38 cellular contexts compared by ENCODE assay signal in the genomic region with DNA sequence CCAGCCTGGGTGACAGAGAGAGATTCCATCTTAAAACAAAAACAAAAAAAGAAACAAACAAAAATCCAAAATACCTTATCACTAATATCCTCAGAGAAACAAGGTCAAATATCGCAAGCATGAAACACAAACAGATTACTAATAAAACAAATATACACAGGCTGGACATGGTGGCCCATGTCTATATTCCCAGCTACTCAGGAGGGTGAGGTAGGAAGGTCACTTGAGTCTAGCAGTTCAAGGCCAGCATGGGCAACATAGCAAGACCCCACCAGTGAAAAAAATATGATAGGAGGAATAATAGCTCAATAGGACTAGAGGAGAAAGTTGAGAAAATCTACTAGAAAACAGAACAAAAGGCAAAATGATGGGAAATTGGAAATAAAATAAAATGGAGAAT. TPM values are rescaled to one million over a fixed set of nuclear protein-coding genes. Genes with fewer than 3 reads are reported as not detected.
"Had no signal": no experiment of that assay in that cellular context is flagged by ENCODE, and none has a peak within 500 bp of the region (broad histone marks: within the 10 kb centered on the region; RNA-seq: fewer than 3 reads in every experiment).

No MANE protein-coding gene starts in this region.

- H3K4me3 Mint-ChIP-seq: activated CD4-positive, alpha-beta memory T cell treated with anti-CD3 and anti-CD28 coated beads for 36 hours; activated CD4-positive, alpha-beta T cell treated with anti-CD3 and anti-CD28 coated beads for 36 hours; activated CD4-positive, alpha-beta T cell treated with anti-CD3 and anti-CD28 coated beads, Interleukin-2, amount 10 ng/mL, durations not matched to agents 24 days and 14 days; activated CD8-positive, alpha-beta memory T cell treated with anti-CD3 and anti-CD28 coated beads, Interleukin-2, amount 10 ng/mL, durations not matched to agents 7 days and 5 days; activated CD8-positive, alpha-beta T cell treated with anti-CD3 and anti-CD28 coated beads, Interleukin-2, amount 10 ng/mL, durations not matched to agents 7 days and 5 days; activated naive CD8-positive, alpha-beta T cell treated with anti-CD3 and anti-CD28 coated beads for 36 hours; activated naive CD8-positive, alpha-beta T cell treated with anti-CD3 and anti-CD28 coated beads, Interleukin-2, amount 50 U/mL, for 24 hours; T-helper 2 cell treated with Interferon-gamma antibody and Interleukin-4, amounts not matched to agents 5 μg/mL and 100 μg/mL, for 36 hours had no signal

- H3K36me3 Mint-ChIP-seq: activated CD4-positive, alpha-beta memory T cell treated with anti-CD3 and anti-CD28 coated beads for 36 hours; activated CD8-positive, alpha-beta memory T cell treated with anti-CD3 and anti-CD28 coated beads, Interleukin-2, amount 10 ng/mL, durations not matched to agents 7 days and 5 days; activated naive CD8-positive, alpha-beta T cell treated with anti-CD3 and anti-CD28 coated beads for 36 hours had no signal

- DNase-seq: activated CD4-positive, alpha-beta memory T cell treated with anti-CD3 and anti-CD28 coated beads for 36 hours; activated CD4-positive, alpha-beta T cell treated with anti-CD3 and anti-CD28 coated beads for 36 hours; activated CD4-positive, alpha-beta T cell treated with anti-CD3 and anti-CD28 coated beads, Interleukin-2, amount 10 ng/mL, durations not matched to agents 24 days and 14 days; activated CD4-positive, CD25-positive, alpha-beta regulatory T cell; activated CD4-positive, CD25-positive, alpha-beta regulatory T cell treated with anti-CD3 and anti-CD28 coated beads, Interleukin-2, amount 50 U/mL, for 72 hours; activated CD8-positive, alpha-beta memory T cell treated with anti-CD3 and anti-CD28 coated beads, Interleukin-2, amount 10 ng/mL, durations not matched to agents 7 days and 5 days; activated CD8-positive, alpha-beta memory T cell treated with anti-CD3 and anti-CD28 coated beads, Interleukin-2, amount 50 U/mL, for 4 hours; activated CD8-positive, alpha-beta T cell treated with anti-CD3 and anti-CD28 coated beads, Interleukin-2, amount 10 ng/mL, durations not matched to agents 7 days and 5 days; activated gamma-delta T cell; activated naive CD4-positive, alpha-beta T cell; activated naive CD4-positive, alpha-beta T cell treated with anti-CD3 and anti-CD28 coated beads, Interleukin-2, amount 50 U/mL, for 16 hours; activated naive CD8-positive, alpha-beta T cell treated with anti-CD3 and anti-CD28 coated beads for 36 hours; activated naive CD8-positive, alpha-beta T cell treated with anti-CD3 and anti-CD28 coated beads, Interleukin-2, amount 50 U/mL, for 24 hours; activated T-cell treated with anti-CD3 and anti-CD28 coated beads, Interleukin-2, amount 50 U/mL, for 1 hour; activated T-cell treated with anti-CD3 and anti-CD28 coated beads, Interleukin-2, amount 50 U/mL, for 48 hours; adrenal gland; amygdala; body of pancreas; caudate nucleus; cerebellar nuclear complex; colonic mucosa; effector CD8-positive, alpha-beta T cell; esophagus squamous epithelium; foreskin melanocyte; heart right ventricle; T-helper 17 cell; T1000 had no signal

- ATAC-seq: activated CD4-positive, alpha-beta T cell treated with anti-CD3 and anti-CD28 coated beads for 36 hours; activated CD8-positive, alpha-beta memory T cell treated with anti-CD3 and anti-CD28 coated beads, Interleukin-2, amount 10 ng/mL, durations not matched to agents 7 days and 5 days; activated CD8-positive, alpha-beta T cell treated with anti-CD3 and anti-CD28 coated beads, Interleukin-2, amount 10 ng/mL, durations not matched to agents 7 days and 5 days; activated naive CD8-positive, alpha-beta T cell treated with anti-CD3 and anti-CD28 coated beads, Interleukin-2, amount 50 U/mL, for 24 hours; body of pancreas; gastroesophageal sphincter; heart right ventricle; T-helper 17 cell had no signal

- H3K27ac Mint-ChIP-seq: activated CD4-positive, alpha-beta memory T cell treated with anti-CD3 and anti-CD28 coated beads for 36 hours; activated CD4-positive, alpha-beta T cell treated with anti-CD3 and anti-CD28 coated beads for 36 hours; activated CD4-positive, alpha-beta T cell treated with anti-CD3 and anti-CD28 coated beads, Interleukin-2, amount 10 ng/mL, durations not matched to agents 24 days and 14 days; activated CD8-positive, alpha-beta memory T cell treated with anti-CD3 and anti-CD28 coated beads, Interleukin-2, amount 10 ng/mL, durations not matched to agents 7 days and 5 days; activated CD8-positive, alpha-beta T cell treated with anti-CD3 and anti-CD28 coated beads, Interleukin-2, amount 10 ng/mL, durations not matched to agents 7 days and 5 days; activated naive CD8-positive, alpha-beta T cell treated with anti-CD3 and anti-CD28 coated beads for 36 hours; activated naive CD8-positive, alpha-beta T cell treated with anti-CD3 and anti-CD28 coated beads, Interleukin-2, amount 50 U/mL, for 24 hours; T-helper 17 cell; T-helper 2 cell treated with Interferon-gamma antibody and Interleukin-4, amounts not matched to agents 5 μg/mL and 100 μg/mL, for 36 hours had no signal

- H3K9me3 Mint-ChIP-seq: activated CD4-positive, alpha-beta memory T cell treated with anti-CD3 and anti-CD28 coated beads for 36 hours; activated CD4-positive, alpha-beta T cell treated with anti-CD3 and anti-CD28 coated beads, Interleukin-2, amount 10 ng/mL, durations not matched to agents 24 days and 14 days; activated naive CD8-positive, alpha-beta T cell treated with anti-CD3 and anti-CD28 coated beads for 36 hours; activated naive CD8-positive, alpha-beta T cell treated with anti-CD3 and anti-CD28 coated beads, Interleukin-2, amount 50 U/mL, for 24 hours; T-helper 2 cell treated with Interferon-gamma antibody and Interleukin-4, amounts not matched to agents 5 μg/mL and 100 μg/mL, for 36 hours had no signal

- H3K27ac ChIP-seq: adrenal gland, body of pancreas, colonic mucosa, epithelial cell of prostate, esophagus squamous epithelium, gastroesophageal sphincter, heart right ventricle, hepatocyte had no signal

- H3K4me1 Mint-ChIP-seq: activated CD4-positive, alpha-beta T cell treated with anti-CD3 and anti-CD28 coated beads for 36 hours; activated CD4-positive, alpha-beta T cell treated with anti-CD3 and anti-CD28 coated beads, Interleukin-2, amount 10 ng/mL, durations not matched to agents 24 days and 14 days; activated CD8-positive, alpha-beta memory T cell treated with anti-CD3 and anti-CD28 coated beads, Interleukin-2, amount 10 ng/mL, durations not matched to agents 7 days and 5 days; activated naive CD8-positive, alpha-beta T cell treated with anti-CD3 and anti-CD28 coated beads for 36 hours; activated naive CD8-positive, alpha-beta T cell treated with anti-CD3 and anti-CD28 coated beads, Interleukin-2, amount 50 U/mL, for 24 hours had no signal

RNA-seq across cellular contexts. Expression of a gene that starts 6.9 kb away (rescaled TPM):
- total RNA-seq: activated CD4-positive, alpha-beta memory T cell treated with anti-CD3 and anti-CD28 coated beads for 36 hours; activated CD4-positive, alpha-beta T cell treated with anti-CD3 and anti-CD28 coated beads, Interleukin-2, amount 10 ng/mL, durations not matched to agents 24 days and 14 days; activated CD8-positive, alpha-beta memory T cell treated with anti-CD3 and anti-CD28 coated beads for 36 hours; activated CD8-positive, alpha-beta memory T cell treated with anti-CD3 and anti-CD28 coated beads, Interleukin-2, amount 10 ng/mL, durations not matched to agents 7 days and 5 days; activated CD8-positive, alpha-beta T cell treated with anti-CD3 and anti-CD28 coated beads, Interleukin-2, amount 10 ng/mL, durations not matched to agents 7 days and 5 days; dermis microvascular lymphatic vessel endothelial cell; endothelial cell of umbilical vein; fibroblast of lung; fibroblast of villous mesenchyme; glomerular endothelial cell; T-helper 17 cell had no signal

RNA-seq across cellular contexts. Expression of a gene that starts 29.5 kb away (rescaled TPM):
- total RNA-seq: activated CD4-positive, alpha-beta memory T cell treated with anti-CD3 and anti-CD28 coated beads for 36 hours; activated CD4-positive, alpha-beta T cell treated with anti-CD3 and anti-CD28 coated beads for 36 hours; activated CD4-positive, alpha-beta T cell treated with anti-CD3 and anti-CD28 coated beads, Interleukin-2, amount 10 ng/mL, durations not matched to agents 24 days and 14 days; activated CD8-positive, alpha-beta memory T cell treated with anti-CD3 and anti-CD28 coated beads for 36 hours; activated CD8-positive, alpha-beta memory T cell treated with anti-CD3 and anti-CD28 coated beads, Interleukin-2, amount 10 ng/mL, durations not matched to agents 7 days and 5 days; activated CD8-positive, alpha-beta T cell treated with anti-CD3 and anti-CD28 coated beads, Interleukin-2, amount 10 ng/mL, durations not matched to agents 7 days and 5 days; activated naive CD8-positive, alpha-beta T cell treated with anti-CD3 and anti-CD28 coated beads for 36 hours; adrenal gland; aorta; body of pancreas; dermis microvascular lymphatic vessel endothelial cell; endothelial cell of umbilical vein; esophagus squamous epithelium; fibroblast of lung; fibroblast of villous mesenchyme; gastroesophageal sphincter; glomerular endothelial cell; hepatocyte had no signal

RNA-seq across cellular contexts. Expression of a gene that starts 55.6 kb away (rescaled TPM):
- total RNA-seq: adrenal gland, aorta, body of pancreas, dermis microvascular lymphatic vessel endothelial cell, endothelial cell of umbilical vein, fibroblast of lung, fibroblast of villous mesenchyme, glomerular endothelial cell, heart right ventricle, T-helper 17 cell had no signal
